Comparison of ENCODE assay signal across 26 cellular contexts in the genomic region with DNA sequence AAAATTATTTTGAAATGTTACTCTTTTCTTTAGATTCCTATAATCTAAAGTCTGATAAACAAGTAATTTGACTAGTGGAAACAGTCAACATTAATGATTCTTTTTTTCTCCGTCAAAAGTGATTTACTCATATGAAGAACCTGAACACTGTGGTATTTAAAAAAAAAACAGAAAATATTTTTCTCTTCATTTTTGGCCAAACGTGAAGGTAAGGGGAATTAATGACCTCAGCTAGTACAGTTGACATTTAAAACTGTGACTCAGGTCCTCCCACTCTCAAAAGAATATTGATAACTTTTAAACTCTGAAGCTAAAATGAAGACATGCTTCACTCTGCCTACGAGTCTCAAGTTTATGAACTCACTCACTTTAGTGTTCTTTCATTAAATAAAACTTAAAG. TPM values are rescaled to one million over a fixed set of nuclear protein-coding genes. Genes with fewer than 3 reads are reported as not detected.
DNase-seq lines count a peak whose midpoint lies in the region; ATAC-seq lines count a peak whose summit lies in the region.
"Had no signal": no experiment of that assay in that cellular context is flagged by ENCODE, and none has a peak within 500 bp of the region (broad histone marks: within the 10 kb centered on the region; RNA-seq: fewer than 3 reads in every experiment).

No MANE protein-coding gene starts in this region.

- H3K9me3 Mint-ChIP-seq in activated naive CD4-positive, alpha-beta T cell treated with anti-CD3 and anti-CD28 coated beads, Interleukin-2, amount 50 U/mL, for 24 hours = no peaks in the 10 kb centered on the region
- H3K9me3 Mint-ChIP-seq in activated naive CD4-positive, alpha-beta T cell treated with anti-CD3 and anti-CD28 coated beads, Interleukin-2, amount 10 ng/mL, durations not matched to agents 7 days and 5 days = no peaks in the 10 kb centered on the region
- H3K9me3 Mint-ChIP-seq in T-helper 1 cell treated with Interleukin-12 subunit alpha and Interleukin-12 subunit beta and Interleukin-4 antibody, amounts not matched to agents 30 μg/mL and 1 μg/mL, for 36 hours = peaks cover 7% of the 10 kb centered on the region
- H3K9me3 Mint-ChIP-seq in activated naive CD8-positive, alpha-beta T cell treated with anti-CD3 and anti-CD28 coated beads, Interleukin-2, amount 10 ng/mL, durations not matched to agents 7 days and 5 days = peaks cover 5% of the 10 kb centered on the region
- peaks cover 4 to 14% of the 10 kb centered on the region in 2 donors for H3K9me3 Mint-ChIP-seq in stimulated activated naive CD8-positive, alpha-beta T cell treated with anti-CD3 and anti-CD28 coated beads, Interleukin-15, amount 100 ng/mL, for 72 hours
- H3K9me3 Mint-ChIP-seq: dendritic cell treated with granulocyte-macrophage colony-stimulating factor and Interleukin-4, amounts not matched to agents 40 ng/mL and 50 ng/mL, for 4 days had no signal

- no peaks in the 10 kb centered on the region for H3K27me3 Mint-ChIP-seq in activated naive CD4-positive, alpha-beta T cell treated with anti-CD3 and anti-CD28 coated beads, Interleukin-2, amount 50 U/mL, for 24 hours
- H3K27me3 Mint-ChIP-seq in activated naive CD4-positive, alpha-beta T cell treated with anti-CD3 and anti-CD28 coated beads, Interleukin-2, amount 10 ng/mL, durations not matched to agents 7 days and 5 days = no peaks in the 10 kb centered on the region
- no peaks in the 10 kb centered on the region for H3K27me3 Mint-ChIP-seq in T-helper 1 cell treated with Interleukin-12 subunit alpha and Interleukin-12 subunit beta and Interleukin-4 antibody, amounts not matched to agents 30 μg/mL and 1 μg/mL, for 36 hours (ENCODE audit: low read depth)
- H3K27me3 Mint-ChIP-seq in activated naive CD8-positive, alpha-beta T cell treated with anti-CD3 and anti-CD28 coated beads, Interleukin-2, amount 10 ng/mL, durations not matched to agents 7 days and 5 days = no peaks in the 10 kb centered on the region
- no peaks in the 10 kb centered on the region for H3K27me3 Mint-ChIP-seq in stimulated activated naive CD8-positive, alpha-beta T cell treated with anti-CD3 and anti-CD28 coated beads, Interleukin-15, amount 100 ng/mL, for 72 hours
- H3K27me3 Mint-ChIP-seq: dendritic cell treated with granulocyte-macrophage colony-stimulating factor and Interleukin-4, amounts not matched to agents 40 ng/mL and 50 ng/mL, for 4 days; naive B cell had no signal

- peak overlapping the region; percentile 98 for H3K27ac Mint-ChIP-seq in activated naive CD4-positive, alpha-beta T cell treated with anti-CD3 and anti-CD28 coated beads, Interleukin-2, amount 50 U/mL, for 24 hours
- H3K27ac Mint-ChIP-seq in activated naive CD4-positive, alpha-beta T cell treated with anti-CD3 and anti-CD28 coated beads, Interleukin-2, amount 10 ng/mL, durations not matched to agents 7 days and 5 days = no peak overlapping the region
- H3K27ac Mint-ChIP-seq in T-helper 1 cell treated with Interleukin-12 subunit alpha and Interleukin-12 subunit beta and Interleukin-4 antibody, amounts not matched to agents 30 μg/mL and 1 μg/mL, for 36 hours = peak overlapping the region; percentile 27
- peak overlapping the region; percentile 58 for H3K27ac Mint-ChIP-seq in activated naive CD8-positive, alpha-beta T cell treated with anti-CD3 and anti-CD28 coated beads, Interleukin-2, amount 10 ng/mL, durations not matched to agents 7 days and 5 days
- peak overlapping the region; percentile 98 to 99 for H3K27ac Mint-ChIP-seq in stimulated activated naive CD8-positive, alpha-beta T cell treated with anti-CD3 and anti-CD28 coated beads, Interleukin-15, amount 100 ng/mL, for 72 hours
- H3K27ac Mint-ChIP-seq: CD14-positive monocyte; dendritic cell treated with granulocyte-macrophage colony-stimulating factor and Interleukin-4, amounts not matched to agents 40 ng/mL and 50 ng/mL, for 4 days had no signal

- ATAC-seq in activated naive CD8-positive, alpha-beta T cell treated with anti-CD3 and anti-CD28 coated beads, Interleukin-2, amount 10 ng/mL, durations not matched to agents 7 days and 5 days (ENCODE audit: low read depth) = no peak
- ATAC-seq in stimulated activated naive CD8-positive, alpha-beta T cell treated with anti-CD3 and anti-CD28 coated beads, Interleukin-15, amount 100 ng/mL, for 72 hours = peak; percentile 34
- no peak for ATAC-seq in HG03442 (IDR thresholded peaks at IDR 0.05; ENCODE audit: unreplicated experiment)
- ATAC-seq: gastrocnemius medialis, left lung had no signal

- H3K4me3 Mint-ChIP-seq in activated naive CD4-positive, alpha-beta T cell treated with anti-CD3 and anti-CD28 coated beads, Interleukin-2, amount 50 U/mL, for 24 hours = peak overlapping the region; percentile 80
- H3K4me3 Mint-ChIP-seq in activated naive CD4-positive, alpha-beta T cell treated with anti-CD3 and anti-CD28 coated beads, Interleukin-2, amount 10 ng/mL, durations not matched to agents 7 days and 5 days = no peak overlapping the region
- H3K4me3 Mint-ChIP-seq in T-helper 1 cell treated with Interleukin-12 subunit alpha and Interleukin-12 subunit beta and Interleukin-4 antibody, amounts not matched to agents 30 μg/mL and 1 μg/mL, for 36 hours = peak overlapping the region; percentile 18
- H3K4me3 Mint-ChIP-seq in activated naive CD8-positive, alpha-beta T cell treated with anti-CD3 and anti-CD28 coated beads, Interleukin-2, amount 10 ng/mL, durations not matched to agents 7 days and 5 days = peak overlapping the region; percentile 50
- peak overlapping the region; percentile 69 to 81 for H3K4me3 Mint-ChIP-seq in stimulated activated naive CD8-positive, alpha-beta T cell treated with anti-CD3 and anti-CD28 coated beads, Interleukin-15, amount 100 ng/mL, for 72 hours
- H3K4me3 Mint-ChIP-seq: CD14-positive monocyte; dendritic cell treated with granulocyte-macrophage colony-stimulating factor and Interleukin-4, amounts not matched to agents 40 ng/mL and 50 ng/mL, for 4 days had no signal

- CTCF ChIA-PET in activated naive CD4-positive, alpha-beta T cell treated with anti-CD3 and anti-CD28 coated beads, Interleukin-2, amount 10 ng/mL, durations not matched to agents 7 days and 5 days (lab: Charles Lee) = interaction anchor here (1.6 kb wide), 1 partner anchor 38 kb away, joined by 6 read pairs; no protein-coding TSS in a partner anchor

- POLR2A ChIA-PET in activated naive CD8-positive, alpha-beta T cell treated with anti-CD3 and anti-CD28 coated beads, Interleukin-2, amount 10 ng/mL, durations not matched to agents 7 days and 5 days (lab: Charles Lee) = interaction anchor here (0.8 kb wide), 1 partner anchor 37 kb away, joined by 3 read pairs; no protein-coding TSS in a partner anchor

- DNase-seq in activated naive CD4-positive, alpha-beta T cell treated with anti-CD3 and anti-CD28 coated beads, Interleukin-2, amount 10 ng/mL, durations not matched to agents 7 days and 5 days = no peak
- DNase-seq in activated naive CD8-positive, alpha-beta T cell treated with anti-CD3 and anti-CD28 coated beads, Interleukin-2, amount 10 ng/mL, durations not matched to agents 7 days and 5 days = no peak
- no peak for DNase-seq in stimulated activated naive CD8-positive, alpha-beta T cell treated with anti-CD3 and anti-CD28 coated beads, Interleukin-15, amount 100 ng/mL, for 72 hours
- DNase-seq in stimulated activated CD4-positive, alpha-beta T cell treated with anti-CD3 and anti-CD28 coated beads, Interleukin-4, amount 100 ng/mL, for 4 hours = no peak
- DNase-seq: activated gamma-delta T cell; aorta; gastrocnemius medialis; hippocampal formation; left lung; naive B cell; NCI-H1105; NCI-H1930; NCI-H526 treated with DMSO at 0.1 percent for 48 hours; occipital lobe; retina; stimulated activated CD4-positive, alpha-beta T cell treated with anti-CD3 and anti-CD28 coated beads, Interleukin-2, amount 100 ng/mL, for 24 hours; stimulated activated naive CD4-positive, alpha-beta T cell; WERI-Rb-1 had no signal

- peaks cover 60% of the 10 kb centered on the region for H3K4me1 Mint-ChIP-seq in activated naive CD4-positive, alpha-beta T cell treated with anti-CD3 and anti-CD28 coated beads, Interleukin-2, amount 50 U/mL, for 24 hours
- H3K4me1 Mint-ChIP-seq in activated naive CD4-positive, alpha-beta T cell treated with anti-CD3 and anti-CD28 coated beads, Interleukin-2, amount 10 ng/mL, durations not matched to agents 7 days and 5 days = peaks cover 9% of the 10 kb centered on the region
- H3K4me1 Mint-ChIP-seq in T-helper 1 cell treated with Interleukin-12 subunit alpha and Interleukin-12 subunit beta and Interleukin-4 antibody, amounts not matched to agents 30 μg/mL and 1 μg/mL, for 36 hours (ENCODE audit: low read depth) = peaks cover 21% of the 10 kb centered on the region
- peaks cover 23% of the 10 kb centered on the region for H3K4me1 Mint-ChIP-seq in activated naive CD8-positive, alpha-beta T cell treated with anti-CD3 and anti-CD28 coated beads, Interleukin-2, amount 10 ng/mL, durations not matched to agents 7 days and 5 days
- H3K4me1 Mint-ChIP-seq in stimulated activated naive CD8-positive, alpha-beta T cell treated with anti-CD3 and anti-CD28 coated beads, Interleukin-15, amount 100 ng/mL, for 72 hours = peaks cover 100% of the 10 kb centered on the region
- H3K4me1 Mint-ChIP-seq: CD14-positive monocyte had no signal

- peaks cover 13% of the 10 kb centered on the region for H3K36me3 Mint-ChIP-seq in activated naive CD4-positive, alpha-beta T cell treated with anti-CD3 and anti-CD28 coated beads, Interleukin-2, amount 50 U/mL, for 24 hours
- peaks cover 2% of the 10 kb centered on the region for H3K36me3 Mint-ChIP-seq in activated naive CD4-positive, alpha-beta T cell treated with anti-CD3 and anti-CD28 coated beads, Interleukin-2, amount 10 ng/mL, durations not matched to agents 7 days and 5 days
- peaks cover 4% of the 10 kb centered on the region for H3K36me3 Mint-ChIP-seq in T-helper 1 cell treated with Interleukin-12 subunit alpha and Interleukin-12 subunit beta and Interleukin-4 antibody, amounts not matched to agents 30 μg/mL and 1 μg/mL, for 36 hours (ENCODE audit: low read depth)
- peaks cover 15% of the 10 kb centered on the region for H3K36me3 Mint-ChIP-seq in activated naive CD8-positive, alpha-beta T cell treated with anti-CD3 and anti-CD28 coated beads, Interleukin-2, amount 10 ng/mL, durations not matched to agents 7 days and 5 days

RNA-seq across cellular contexts. Expression of gene TIGIT, which starts 34.5 kb away (rescaled TPM):
- 10 to 100 TPM; 35.5 to 42.4 TPM for total RNA-seq in activated naive CD8-positive, alpha-beta T cell treated with anti-CD3 and anti-CD28 coated beads, Interleukin-2, amount 10 ng/mL, durations not matched to agents 7 days and 5 days
- total RNA-seq: cardiac muscle cell, gastrocnemius medialis, M059J, occipital lobe, smooth muscle cell had no signal
